In the genomic region with DNA sequence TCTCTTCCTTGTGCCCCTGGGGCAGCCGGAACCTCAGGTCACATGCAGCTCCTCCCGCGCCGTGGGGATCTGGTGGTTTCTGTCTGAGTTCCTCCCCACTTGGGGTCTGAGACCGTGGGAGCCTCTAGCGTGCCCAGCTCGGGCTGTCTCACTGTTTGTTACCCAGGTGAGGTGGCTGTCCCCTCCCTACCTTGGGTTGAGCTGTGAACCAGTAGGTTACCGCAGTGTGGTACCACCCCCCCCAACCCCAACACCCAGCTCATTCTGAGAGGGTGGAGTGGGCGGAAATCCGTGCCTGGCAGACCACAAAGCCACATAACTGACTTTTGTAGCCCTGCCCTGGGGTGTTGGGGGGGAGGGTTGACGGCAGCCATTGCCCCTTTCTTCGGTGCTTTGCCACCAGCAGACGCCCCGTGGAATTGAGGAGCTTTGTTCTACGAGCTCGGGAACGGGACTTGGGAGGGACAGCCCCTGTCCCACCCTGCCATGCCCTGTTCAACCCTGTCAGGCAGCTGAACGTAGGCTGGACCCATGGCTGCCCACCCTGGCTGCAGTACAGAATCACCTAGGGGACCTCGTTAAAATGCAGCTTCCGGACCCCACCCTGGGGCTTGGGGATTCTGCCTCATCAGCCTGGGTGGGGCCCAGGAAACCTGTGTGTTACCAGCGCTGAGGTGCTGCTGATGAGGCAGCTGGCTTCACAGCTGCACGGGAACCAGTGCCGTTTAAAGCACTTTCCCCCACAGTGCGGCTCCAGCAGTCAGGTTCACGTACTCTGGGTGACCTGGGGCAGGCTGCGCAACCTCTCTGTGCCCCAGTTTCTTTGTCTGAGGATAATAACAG, we compare ENCODE assay signal across 8 cellular contexts. TPM values are rescaled to one million over a fixed set of nuclear protein-coding genes. Genes with fewer than 3 reads are reported as not detected.
DNase-seq lines count a peak whose midpoint lies in the region; ATAC-seq and FAIRE-seq lines count a peak whose summit lies in the region.

No MANE protein-coding gene starts in this region.

- DNase-seq in NOMO-1 (lab: John Stamatoyannopoulos, UW; ENCODE audit: unreplicated experiment in 2 of 2) (peak; percentile 61 to 62), activated T-helper 1 cell treated with Interleukin-2 at 50 U/mL for 16 hours (ENCODE audit: low read depth) (peak; percentile 93), naive B cell (peak; percentile 93), urothelium cell line (ENCODE audit: low spot score) (peak; percentile 35), islet precursor cell (no peak), hippocampal formation (lab: John Stamatoyannopoulos, UW) (no peak), middle frontal gyrus (ENCODE audit: extremely low spot score, low spot score) (no peak)

- no peak for FAIRE-seq in urothelium cell line (lab: Jason Lieb, UNC)

- peaks cover 17 to 55% (median 35%) of the 10 kb centered on the region in 3 donors for H3K4me1 Mint-ChIP-seq in naive B cell

- ATAC-seq in GM19351 (IDR thresholded peaks at IDR 0.05; ENCODE audit: unreplicated experiment) (peak; percentile 58), naive B cell (ENCODE audit: low read depth in 2 of 2) (peak; percentile 82 to 86)

- H3K27me3 Mint-ChIP-seq in naive B cell: no peaks in the 10 kb centered on the region

- H3K27ac Mint-ChIP-seq in naive B cell: peak overlapping the region; percentile 47 to 96 (median 94)

- no peaks in the 10 kb centered on the region for H3K36me3 Mint-ChIP-seq in naive B cell

- H3K9me3 Mint-ChIP-seq in naive B cell: no peaks in the 10 kb centered on the region

- peak overlapping the region; percentile 61 to 87 (median 86) for H3K4me3 Mint-ChIP-seq in naive B cell

RNA-seq across cellular contexts. Expression of a gene that starts 18.5 kb away (rescaled TPM):
- 1 to 10 TPM in 3 of 6 donors, under 1 TPM in 2, not detected in 1; 0.96 to 2.9 (median 1.4) TPM for polyA plus RNA-seq in naive B cell (ENCODE audit: low read depth in 6 of 6)

Comparison
In these comparisons a context has a peak if more than half of its experiments do, and no peak if none do; other contexts are left out.
1. DNase-seq: peak in NOMO-1 (2 of 2), activated T-helper 1 cell treated with Interleukin-2 at 50 U/mL for 16 hours (single experiment), naive B cell (single experiment) and urothelium cell line (single experiment); none in islet precursor cell (single experiment), hippocampal formation (0 of 2) and middle frontal gyrus (single experiment).